13 cellular contexts compared by ENCODE assay signal in the genomic region with DNA sequence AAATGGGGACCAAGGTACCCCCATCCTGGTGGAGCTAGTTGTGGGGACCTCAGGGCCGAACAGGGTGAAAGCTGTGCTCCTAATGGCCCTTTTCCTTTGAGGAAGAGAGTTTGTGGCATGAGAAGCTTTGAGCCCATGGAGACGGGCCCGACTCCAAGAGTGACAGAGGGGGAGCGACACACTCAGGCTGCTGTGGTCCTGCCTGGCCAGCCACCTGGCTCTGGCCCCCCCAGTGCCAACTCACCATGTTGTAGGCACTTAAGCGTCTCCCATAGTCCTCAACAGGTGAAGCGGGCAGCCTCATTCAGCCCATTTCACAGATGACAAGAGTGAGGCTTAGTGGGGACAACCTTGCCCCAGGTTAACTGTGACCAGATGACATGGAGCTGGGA. TPM values are rescaled to one million over a fixed set of nuclear protein-coding genes. Genes with fewer than 3 reads are reported as not detected.
A peak's percentile ranks its signal among the peaks of the same experiment; 100 is the strongest.
DNase-seq lines count a peak whose midpoint lies in the region; ATAC-seq and TF ChIP-seq lines count a peak whose summit lies in the region.
"Had no signal": no experiment of that assay in that cellular context is flagged by ENCODE, and none has a peak within 500 bp of the region (broad histone marks: within the 10 kb centered on the region; RNA-seq: fewer than 3 reads in every experiment).

No MANE protein-coding gene starts in this region.

- peak in 1 of 10 experiments; percentile 10 for DNase-seq in CD4-positive, alpha-beta T cell
- DNase-seq in IMR-90 (no peak), stomach (no peak), LoVo (ENCODE audit: low spot score) (no peak), vagina (ENCODE audit: extremely low spot score in 2 of 2) (no peak)
- DNase-seq in activated T-cell treated with anti-CD3 and anti-CD28 coated beads, Interleukin-2, amount 50 U/mL, for 72 hours = peak in 1 of 2 donors; percentile 26
- DNase-seq: HFFc6, NCI-H1417 treated with DMSO at 0.1 percent for 48 hours had no signal

- no peak overlapping the region for H3K9ac ChIP-seq in IMR-90 (ENCODE audit: low read depth, low read length)

- dilution Hi-C loops in IMR-90 (cut with HindIII; ENCODE audit: low sequenced_read_pairs, unreplicated experiment) = no loop called here

- H3K4me1 ChIP-seq in IMR-90 (ENCODE audit: control insufficient read depth, insufficient read depth, low read length) (peaks cover 20% of the 10 kb centered on the region), mononuclear cell (ENCODE audit: insufficient read depth, low read length) (peaks cover 89% of the 10 kb centered on the region), stomach (peaks cover 4 to 23% (median 17%) of the 10 kb centered on the region in 4 donors), vagina (peaks cover 19% of the 10 kb centered on the region)

- H3K14ac ChIP-seq in IMR-90 (replicated peaks; ENCODE audit: low read depth, low read length) = no peak overlapping the region

- peaks cover 25% of the 10 kb centered on the region for H3K9me1 ChIP-seq in IMR-90 (ENCODE audit: insufficient read depth, low read length)

- no peak overlapping the region for H3K56ac ChIP-seq in IMR-90 (ENCODE audit: extremely low read depth, insufficient read depth, low read length)

- peak overlapping the region; percentile 49; the same call in 1 of the 2 replicates for H3K23ac ChIP-seq in IMR-90 (ENCODE audit: low read depth, low read length)

- H2BK20ac ChIP-seq in IMR-90 (ENCODE audit: low read depth, low read length) = no peak overlapping the region; the same call in 1 of the 2 replicates

- H3K27ac ChIP-seq in CD4-positive, alpha-beta T cell (ENCODE audit: low read depth, low read length) = peak overlapping the region; percentile 94
- H3K27ac ChIP-seq in IMR-90 (ENCODE audit: insufficient read depth, low read length) = no peak overlapping the region
- no peak overlapping the region for H3K27ac ChIP-seq in stomach
- no peak overlapping the region for H3K27ac ChIP-seq in vagina

- H3K36me3 Mint-ChIP-seq in CD4-positive, alpha-beta T cell (ENCODE audit: low read depth) = peaks cover 50% of the 10 kb centered on the region
- H3K36me3 Mint-ChIP-seq in activated T-cell treated with anti-CD3 and anti-CD28 coated beads, Interleukin-2, amount 50 U/mL, for 72 hours (ENCODE audit: insufficient read depth in 2 of 2) = peaks cover 29 to 46% of the 10 kb centered on the region in 2 donors

- in situ Hi-C loops in IMR-90 (cut with MboI; ENCODE audit: low sequenced_read_pairs) = no loop called here

- peak overlapping the region; percentile 86; the same call in 1 of the 2 replicates for H4K91ac ChIP-seq in IMR-90 (ENCODE audit: insufficient read depth, low read depth, low read length)

- WGBS in IMR-90 (ENCODE audit: extremely low coverage in 2 of 2, insufficient read length in 1 of 2), 2 experiments = 94% methylated on average over 3 of the region's 6 CpGs; no CpG with 5 or more reads in 1 of the 2 experiments
- WGBS in stomach, 5 donors = 69 to 81% (median 79%) methylated on average over 6 of the region's 6 CpGs

- no peak overlapping the region for H3K18ac ChIP-seq in IMR-90 (ENCODE audit: low read depth, low read length)

- peaks cover 94% of the 10 kb centered on the region for H3K4me1 Mint-ChIP-seq in CD4-positive, alpha-beta T cell (ENCODE audit: low read depth)
- H3K4me1 Mint-ChIP-seq in activated T-cell treated with anti-CD3 and anti-CD28 coated beads, Interleukin-2, amount 50 U/mL, for 72 hours (ENCODE audit: low read depth) = peaks cover 60% of the 10 kb centered on the region

- H3K4ac ChIP-seq in IMR-90 (ENCODE audit: low read depth, low read length) = peak overlapping the region; percentile 84

- TF ChIP-seq RAD21 in IMR-90 (IDR thresholded peaks at IDR 0.05; ENCODE audit: low read length) = no peak

- no peak overlapping the region; a peak in 1 of 4 replicates for H4K8ac ChIP-seq in IMR-90 (ENCODE audit: low read depth in 2 of 2, low read length in 2 of 2)

- CTCF ChIA-PET in CD4-positive, alpha-beta T cell (lab: Charles Lee) = interaction anchor here (0.9 to 5.5 kb wide), 3 partner anchors 48 to 224 kb away, joined by 3 to 25 read pairs (median 12); no protein-coding TSS in a partner anchor
- CTCF ChIA-PET in IMR-90 (lab: Yijun Ruan, JAX) = no interaction called here

- H3K4me2 ChIP-seq in IMR-90 (ENCODE audit: low read depth, low read length) = no peak overlapping the region

- no peak overlapping the region; the same call in 1 of the 2 replicates for H2AK5ac ChIP-seq in IMR-90 (ENCODE audit: low read depth, low read length)

- H3K36me3 ChIP-seq in IMR-90 (ENCODE audit: control insufficient read depth, insufficient read depth, low read length) = no peaks in the 10 kb centered on the region
- H3K36me3 ChIP-seq in stomach = no peaks in the 10 kb centered on the region
- no peaks in the 10 kb centered on the region for H3K36me3 ChIP-seq in vagina

- peak overlapping the region; percentile 76; the same call in 2 of the 3 replicates for H2BK15ac ChIP-seq in IMR-90 (ENCODE audit: low read depth, low read length)

- no peak overlapping the region for H2BK5ac ChIP-seq in IMR-90 (ENCODE audit: low read depth, low read length, poor library complexity, severe bottlenecking)

- POLR2A ChIA-PET in CD4-positive, alpha-beta T cell (lab: Charles Lee) = interaction anchor here (0.8 to 9.2 kb wide), 13 partner anchors 18 to 234 kb away, joined by 3 to 134 read pairs (median 5); a partner anchor contains a TSS
- POLR2A ChIA-PET in IMR-90 (lab: Charles Lee; ENCODE audit: unreplicated experiment) = no interaction called here

- no peak overlapping the region for H4K5ac ChIP-seq in IMR-90 (ENCODE audit: low read depth, low read length)

- H3K27ac Mint-ChIP-seq in CD4-positive, alpha-beta T cell = peak overlapping the region; percentile 90
- peak overlapping the region; percentile 71 for H3K27ac Mint-ChIP-seq in activated T-cell treated with anti-CD3 and anti-CD28 coated beads, Interleukin-2, amount 50 U/mL, for 72 hours
- H3K27ac Mint-ChIP-seq: HFFc6, progenitor cell of endocrine pancreas had no signal

- H3K4me3 ChIP-seq in IMR-90 (ENCODE audit: insufficient read depth, low read depth, low read length) (no peak overlapping the region), mononuclear cell (ENCODE audit: low read length) (peak overlapping the region; percentile 51), stomach (peak overlapping the region in 2 of 4 donors; percentile 24 to 29), vagina (peak overlapping the region in 1 of 2 donors; percentile 15)

- ATAC-seq in CD4-positive, alpha-beta T cell (ENCODE audit: poor library complexity) = no peak
- ATAC-seq in IMR-90 (ENCODE audit: low read depth) (no peak), HG02840 (IDR thresholded peaks at IDR 0.05; ENCODE audit: low FRiP score, unreplicated experiment) (no peak)
- no peak for ATAC-seq in activated T-cell treated with anti-CD3 and anti-CD28 coated beads, Interleukin-2, amount 50 U/mL, for 72 hours (replicated peaks in 1 of 2)
- ATAC-seq: Panc1 had no signal

- no TSS peak for BruUV-seq in IMR-90 (replicated peaks; lab: Mats Ljungman, UMichigan)

- peak overlapping the region; percentile 42; the same call in 1 of the 2 replicates for H2BK120ac ChIP-seq in IMR-90 (ENCODE audit: low read depth, low read length)

- peaks cover 6 to 22% of the 10 kb centered on the region in 2 experiments; a peak in 2 of 4 replicates for H3K79me1 ChIP-seq in IMR-90 (ENCODE audit: low read depth in 1 of 2, low read length in 2 of 2)

- TF ChIP-seq EP300 in stomach (IDR thresholded peaks at IDR 0.05) = no peak

- no peak overlapping the region for H2AK9ac ChIP-seq in IMR-90 (replicated peaks; ENCODE audit: low read depth, low read length, poor library complexity)

- no peaks in the 10 kb centered on the region for H3K9me3 ChIP-seq in CD4-positive, alpha-beta T cell (ENCODE audit: control insufficient read depth, low read length)
- no peaks in the 10 kb centered on the region for H3K9me3 ChIP-seq in IMR-90 (ENCODE audit: control insufficient read depth, insufficient read depth, low read length)
- H3K9me3 ChIP-seq in mononuclear cell (ENCODE audit: low read depth, low read length) = no peaks in the 10 kb centered on the region
- H3K9me3 ChIP-seq in stomach = no peaks in the 10 kb centered on the region
- no peaks in the 10 kb centered on the region for H3K9me3 ChIP-seq in vagina

- H3K27me3 Mint-ChIP-seq in CD4-positive, alpha-beta T cell = no peaks in the 10 kb centered on the region
- no peaks in the 10 kb centered on the region for H3K27me3 Mint-ChIP-seq in activated T-cell treated with anti-CD3 and anti-CD28 coated beads, Interleukin-2, amount 50 U/mL, for 72 hours (ENCODE audit: low read depth)

- no peak overlapping the region for H2AFZ ChIP-seq in IMR-90 (replicated peaks; ENCODE audit: low read length, poor library complexity)

- intact Hi-C loops in CD4-positive, alpha-beta T cell (cut with DNase I, micrococcal nuclease) = loop anchor here (2.0 to 5.0 kb wide), 3 partner anchors 29 to 43 kb away; no protein-coding TSS in a partner anchor
- intact Hi-C loops in IMR-90 (cut with micrococcal nuclease) = no loop called here
- intact Hi-C loops in stomach (cut with DNase I; ENCODE audit: low total_unique reads) = no loop called here
- intact Hi-C loops in vagina (cut with DNase I) = no loop called here

- TF ChIP-seq POLR2A in IMR-90 (IDR thresholded peaks at IDR 0.05; ENCODE audit: low read depth, low read length) (no peak), stomach (IDR thresholded peaks at IDR 0.05) (no peak), vagina (IDR thresholded peaks at IDR 0.05) (no peak)

- H3K27me3 ChIP-seq in CD4-positive, alpha-beta T cell (ENCODE audit: control insufficient read depth, insufficient read depth, low read length) = no peaks in the 10 kb centered on the region
- no peaks in the 10 kb centered on the region for H3K27me3 ChIP-seq in IMR-90 (ENCODE audit: control insufficient read depth, insufficient read depth, low read length)
- H3K27me3 ChIP-seq in mononuclear cell (ENCODE audit: insufficient read depth, low read length) = no peaks in the 10 kb centered on the region
- H3K27me3 ChIP-seq in stomach = peaks cover 5 to 51% (median 20%) of the 10 kb centered on the region in 3 donors
- no peaks in the 10 kb centered on the region for H3K27me3 ChIP-seq in vagina

- peak overlapping the region; percentile 98 for H3K4me3 Mint-ChIP-seq in CD4-positive, alpha-beta T cell
- H3K4me3 Mint-ChIP-seq in activated T-cell treated with anti-CD3 and anti-CD28 coated beads, Interleukin-2, amount 50 U/mL, for 72 hours = peak overlapping the region; percentile 94 to 97
- H3K4me3 Mint-ChIP-seq: HFFc6 had no signal

- no peak for TF ChIP-seq CTCF in CD4-positive, alpha-beta T cell (IDR thresholded peaks at IDR 0.05)
- TF ChIP-seq CTCF in IMR-90 (conservative IDR thresholded peaks at IDR 0.05; ENCODE audit: low read depth, low read length) (no peak), stomach (IDR thresholded peaks at IDR 0.05) (no peak), vagina (IDR thresholded peaks at IDR 0.05) (no peak)

- no peaks in the 10 kb centered on the region for H4K20me1 ChIP-seq in IMR-90 (ENCODE audit: insufficient read depth, low read length)

- no peaks in the 10 kb centered on the region for H3K9me3 Mint-ChIP-seq in CD4-positive, alpha-beta T cell
- H3K9me3 Mint-ChIP-seq in activated T-cell treated with anti-CD3 and anti-CD28 coated beads, Interleukin-2, amount 50 U/mL, for 72 hours = no peaks in the 10 kb centered on the region
- H3K9me3 Mint-ChIP-seq: HFFc6 had no signal

RNA-seq across cellular contexts. Expression of a gene that starts 1.6 kb away (rescaled TPM):
- total RNA-seq in CD4-positive, alpha-beta T cell = 10 to 100 TPM; 34.5 to 34.8 TPM
- 0.72 and 0.83 TPM in 2 replicates for total RNA-seq in IMR-90 (2012; rRNA removed)
- polyA plus RNA-seq in IMR-90 (2012; rRNA removed) = 0.83 and 0.97 TPM in 2 replicates
- polyA plus RNA-seq in IMR-90 (2012; cell fraction: cytosol; rRNA removed) = 0.54 and 0.75 TPM in 2 replicates
- polyA plus RNA-seq in IMR-90 (2012; cell fraction: nucleus; rRNA removed; ENCODE audit: low replicate concordance) = 0.38 and 0.77 TPM in 2 replicates
- total RNA-seq in activated T-cell treated with anti-CD3 and anti-CD28 coated beads, Interleukin-2, amount 50 U/mL, for 72 hours = 100 to 1,000 TPM; 155 to 166 TPM
- total RNA-seq in mononuclear cell = 21.1 TPM
- under 1 TPM in 2 of 5 donors, not detected in 3; 0.14 to 0.73 TPM for total RNA-seq in stomach
- under 1 TPM in 2 of 3 donors, not detected in 1; 0.33 to 0.44 TPM for polyA plus RNA-seq in stomach
- total RNA-seq in vagina = 0.98 TPM
- total RNA-seq: G401, progenitor cell of endocrine pancreas had no signal

Comparison
In these comparisons a context has a peak if more than half of its experiments do, and no peak if none do; other contexts are left out.
1. RNA of a gene that starts 1.6 kb away (total RNA-seq): 155 to 166 TPM in activated T-cell treated with anti-CD3 and anti-CD28 coated beads, Interleukin-2, amount 50 U/mL, for 72 hours, 34.5 to 34.8 TPM in CD4-positive, alpha-beta T cell and 21.1 TPM in mononuclear cell (single experiment); 0.98 TPM in vagina (single experiment), 0.72 to 0.83 TPM in IMR-90 and 0.14 to 0.73 TPM in stomach; every median in the first group is over 10 times any median in the second.
2. intact Hi-C loops: an anchor here in CD4-positive, alpha-beta T cell (2.0 to 5.0 kb wide); none called in IMR-90, stomach and vagina.